8 cellular contexts compared by ENCODE assay signal in genomic region chrX:41705680-41706374, GRCh38. TPM values are rescaled to one million over a fixed set of nuclear protein-coding genes. Genes with fewer than 3 reads are reported as not detected.
DNase-seq lines count a peak whose midpoint lies in the region; ATAC-seq lines count a peak whose summit lies in the region.

No MANE protein-coding gene starts in this region.

- peaks cover 47 to 61% of the 10 kb centered on the region in 2 donors for H3K4me1 Mint-ChIP-seq in immature natural killer cell

- peak overlapping the region; percentile 25; the same call in 1 of the 2 replicates for H3K27ac ChIP-seq in Karpas-422 (ENCODE audit: low read length)

- H3K9me3 ChIP-seq in Karpas-422 (ENCODE audit: low read length): no peaks in the 10 kb centered on the region

- no peaks in the 10 kb centered on the region for H3K9me3 Mint-ChIP-seq in immature natural killer cell

- peak overlapping the region; percentile 6 for H3K4me2 ChIP-seq in Karpas-422 (ENCODE audit: low read depth, low read length, poor library complexity, severe bottlenecking)

- H3K36me3 Mint-ChIP-seq in immature natural killer cell: peaks cover 0 to 3% (median 0%) of the 10 kb centered on the region in 3 donors

- peak overlapping the region; percentile 16 to 58 (median 25) for H3K4me3 Mint-ChIP-seq in immature natural killer cell

- H3K9ac ChIP-seq in Karpas-422 (ENCODE audit: low read length): no peak overlapping the region

- no peaks in the 10 kb centered on the region for H3K79me2 ChIP-seq in Karpas-422 (ENCODE audit: low read length)

- no peak overlapping the region for H2AFZ ChIP-seq in Karpas-422 (ENCODE audit: low read length)

- DNase-seq in Karpas-422: peak; percentile 53
- DNase-seq in immature natural killer cell: no peak
- no peak for DNase-seq in NCI-H1092 treated with DMSO at 0.1 percent for 48 hours (lab: John Stamatoyannopoulos, UW)
- no peak for DNase-seq in NCI-H510A treated with DMSO at 0.1 percent for 48 hours (lab: John Stamatoyannopoulos, UW)
- DNase-seq in DMS153 (lab: John Stamatoyannopoulos, UW): no peak
- DNase-seq in NCI-H146 treated with DMSO at 0.1 percent for 48 hours (lab: John Stamatoyannopoulos, UW; ENCODE audit: unreplicated experiment): no peak

- no peaks in the 10 kb centered on the region for H3K9me2 ChIP-seq in Karpas-422 (replicated peaks; ENCODE audit: insufficient read depth, low read length)

- H4K20me1 ChIP-seq in Karpas-422 (ENCODE audit: insufficient read depth, low read depth, low read length): no peaks in the 10 kb centered on the region

- peaks cover 11% of the 10 kb centered on the region for H3K4me1 ChIP-seq in Karpas-422 (ENCODE audit: low read length)

- ATAC-seq in GM18498 (IDR thresholded peaks at IDR 0.05; ENCODE audit: unreplicated experiment) (peak; percentile 88), GM21526 (IDR thresholded peaks at IDR 0.05; ENCODE audit: low FRiP score, unreplicated experiment) (peak; percentile 76)

- H3K4me3 ChIP-seq in Karpas-422 (ENCODE audit: low read length): no peak overlapping the region

- H3K27me3 Mint-ChIP-seq in immature natural killer cell (ENCODE audit: low read depth in 3 of 3): peaks cover 0 to 16% (median 12%) of the 10 kb centered on the region in 3 donors

- no peaks in the 10 kb centered on the region for H3K36me3 ChIP-seq in Karpas-422 (ENCODE audit: insufficient read depth, low read length)

- no peaks in the 10 kb centered on the region for H3K27me3 ChIP-seq in Karpas-422 (ENCODE audit: low read length)

- H3K27ac Mint-ChIP-seq in immature natural killer cell: peak overlapping the region in 2 of 6 donors; percentile 17 to 20

RNA-seq across cellular contexts. Expression of gene GPR34, which starts 17.1 kb away (rescaled TPM):
- not detected in 2 replicates for total RNA-seq in Karpas-422 (2014; rRNA removed; shearing (Covaris generic); ENCODE audit: low replicate concordance)
- 1 to 10 TPM in 2 of 3 donors, not detected in 1; 2.8 to 2.9 TPM for polyA plus RNA-seq in immature natural killer cell

RNA-seq across cellular contexts. Expression of gene GPR82, which starts 18.2 kb away (rescaled TPM):
- total RNA-seq in Karpas-422 (2014; rRNA removed; shearing (Covaris generic); ENCODE audit: low replicate concordance): 0.07 TPM in 1 of 2 replicates, not detected in the other
- 1 to 10 TPM; 5.5 to 7.2 (median 5.7) TPM for polyA plus RNA-seq in immature natural killer cell
